In genomic region chr4:103100691-103101090, GRCh38 we compare ENCODE assay signal across 21 cellular contexts.
"Had no signal": no experiment of that assay in that cellular context is flagged by ENCODE, and none has a peak within 500 bp of the region (broad histone marks: within the 10 kb centered on the region; RNA-seq: fewer than 3 reads in every experiment).

No MANE protein-coding gene starts in this region.

- H3K27ac ChIP-seq: coronary artery, neutrophil, sigmoid colon, spleen, testis had no signal

- DNase-seq: activated CD4-positive, alpha-beta T cell treated with anti-CD3 and anti-CD28 coated beads, Interleukin-2, amount 50 U/mL, for 1 hour; activated CD8-positive, alpha-beta memory T cell treated with anti-CD3 and anti-CD28 coated beads for 24 hours; activated CD8-positive, alpha-beta memory T cell treated with anti-CD3 and anti-CD28 coated beads, Interleukin-2, amount 50 U/mL, for 48 hours; activated effector memory CD4-positive, alpha-beta T cell treated with Interleukin-2 at 50 U/mL for 16 hours; activated naive CD4-positive, alpha-beta T cell treated with anti-CD3 and anti-CD28 coated beads, Interleukin-2, amount 10 ng/mL, durations not matched to agents 7 days and 5 days; activated naive CD8-positive, alpha-beta T cell treated with anti-CD3 and anti-CD28 coated beads, Interleukin-2, amount 50 U/mL, for 24 hours; activated T-cell treated with anti-CD3 and anti-CD28 coated beads, Interleukin-2, amount 50 U/mL, for 48 hours; aorta; immature natural killer cell; left ventricle myocardium superior; mesenchymal stem cell; mucosa of descending colon; naive B cell; sigmoid colon; spleen; stimulated activated CD4-positive, alpha-beta T cell treated with anti-CD3 and anti-CD28 coated beads, Interleukin-4, amount 100 ng/mL, for 4 hours; testis had no signal

- H3K4me3 ChIP-seq: coronary artery, mucosa of descending colon, sigmoid colon, spleen, testis had no signal

- H3K9me3 ChIP-seq: mucosa of descending colon, neutrophil, sigmoid colon, spleen, testis had no signal

- ATAC-seq: activated naive CD8-positive, alpha-beta T cell treated with anti-CD3 and anti-CD28 coated beads, Interleukin-2, amount 50 U/mL, for 24 hours; esophagus mucosa; left ventricle myocardium superior; mucosa of descending colon; stimulated activated memory B cell treated with anti-CD40 and anti-IgM and Interleukin-4, amounts not matched to agents 10 μg/mL and 1 μg/mL and 100 μg/mL, for 72 hours had no signal

- H3K36me3 ChIP-seq: neutrophil, sigmoid colon, spleen had no signal

- H3K27me3 ChIP-seq: neutrophil, sigmoid colon, spleen, testis had no signal
